ENCODE assay signal across 1 cellular context in the genomic region with DNA sequence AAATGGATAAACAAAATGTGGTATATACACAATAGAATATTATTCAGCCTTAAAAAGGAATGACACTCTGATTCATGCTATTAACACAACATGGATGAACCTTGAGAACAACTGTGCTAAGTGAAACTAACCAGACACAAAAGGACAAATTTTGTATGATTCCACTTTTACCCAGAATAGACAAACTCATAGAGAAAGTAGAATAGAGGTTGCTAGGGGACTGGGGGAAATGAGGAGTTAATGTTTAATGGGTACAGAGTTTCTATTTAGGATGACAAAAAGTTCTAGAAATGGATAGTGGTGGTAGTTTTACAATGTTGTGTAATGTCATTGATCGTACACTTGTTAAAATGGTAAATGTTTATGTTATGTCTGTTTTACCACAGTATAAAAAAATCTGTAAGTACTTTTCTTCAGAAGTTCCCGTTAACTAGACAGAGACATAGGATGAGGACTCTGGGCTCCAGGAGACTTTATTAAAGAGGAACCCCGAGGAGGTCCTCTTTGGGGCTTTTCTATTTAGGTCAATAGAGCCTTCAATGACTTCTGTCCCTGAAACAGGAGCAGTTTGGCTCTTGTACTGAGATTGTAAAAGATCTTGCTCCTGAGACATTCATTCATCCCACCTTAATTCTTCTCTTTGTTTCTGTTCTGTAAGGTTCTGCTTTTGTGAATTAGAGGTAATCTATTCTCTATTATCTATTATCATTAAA.
TF ChIP-seq lines count a peak whose summit lies in the region.

No MANE protein-coding gene starts in this region.

TF ChIP-seq in WTC11, 78 proteins besides CTCF, POLR2A, EP300 and RAD21 (continued from another document):
- TF ChIP-seq, protein P1, sequence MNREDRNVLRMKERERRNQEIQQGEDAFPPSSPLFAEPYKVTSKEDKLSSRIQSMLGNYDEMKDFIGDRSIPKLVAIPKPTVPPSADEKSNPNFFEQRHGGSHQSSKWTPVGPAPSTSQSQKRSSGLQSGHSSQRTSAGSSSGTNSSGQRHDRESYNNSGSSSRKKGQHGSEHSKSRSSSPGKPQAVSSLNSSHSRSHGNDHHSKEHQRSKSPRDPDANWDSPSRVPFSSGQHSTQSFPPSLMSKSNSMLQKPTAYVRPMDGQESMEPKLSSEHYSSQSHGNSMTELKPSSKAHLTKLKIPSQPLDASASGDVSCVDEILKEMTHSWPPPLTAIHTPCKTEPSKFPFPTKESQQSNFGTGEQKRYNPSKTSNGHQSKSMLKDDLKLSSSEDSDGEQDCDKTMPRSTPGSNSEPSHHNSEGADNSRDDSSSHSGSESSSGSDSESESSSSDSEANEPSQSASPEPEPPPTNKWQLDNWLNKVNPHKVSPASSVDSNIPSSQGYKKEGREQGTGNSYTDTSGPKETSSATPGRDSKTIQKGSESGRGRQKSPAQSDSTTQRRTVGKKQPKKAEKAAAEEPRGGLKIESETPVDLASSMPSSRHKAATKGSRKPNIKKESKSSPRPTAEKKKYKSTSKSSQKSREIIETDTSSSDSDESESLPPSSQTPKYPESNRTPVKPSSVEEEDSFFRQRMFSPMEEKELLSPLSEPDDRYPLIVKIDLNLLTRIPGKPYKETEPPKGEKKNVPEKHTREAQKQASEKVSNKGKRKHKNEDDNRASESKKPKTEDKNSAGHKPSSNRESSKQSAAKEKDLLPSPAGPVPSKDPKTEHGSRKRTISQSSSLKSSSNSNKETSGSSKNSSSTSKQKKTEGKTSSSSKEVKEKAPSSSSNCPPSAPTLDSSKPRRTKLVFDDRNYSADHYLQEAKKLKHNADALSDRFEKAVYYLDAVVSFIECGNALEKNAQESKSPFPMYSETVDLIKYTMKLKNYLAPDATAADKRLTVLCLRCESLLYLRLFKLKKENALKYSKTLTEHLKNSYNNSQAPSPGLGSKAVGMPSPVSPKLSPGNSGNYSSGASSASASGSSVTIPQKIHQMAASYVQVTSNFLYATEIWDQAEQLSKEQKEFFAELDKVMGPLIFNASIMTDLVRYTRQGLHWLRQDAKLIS (CRISPR knock-in tag; IDR thresholded peaks at IDR 0.05; ENCODE audit: borderline replicate concordance) = no peak
- TF ChIP-seq NFE2L1 (CRISPR knock-in tag; IDR thresholded peaks at IDR 0.05) = no peak
- TF ChIP-seq, protein P2, sequence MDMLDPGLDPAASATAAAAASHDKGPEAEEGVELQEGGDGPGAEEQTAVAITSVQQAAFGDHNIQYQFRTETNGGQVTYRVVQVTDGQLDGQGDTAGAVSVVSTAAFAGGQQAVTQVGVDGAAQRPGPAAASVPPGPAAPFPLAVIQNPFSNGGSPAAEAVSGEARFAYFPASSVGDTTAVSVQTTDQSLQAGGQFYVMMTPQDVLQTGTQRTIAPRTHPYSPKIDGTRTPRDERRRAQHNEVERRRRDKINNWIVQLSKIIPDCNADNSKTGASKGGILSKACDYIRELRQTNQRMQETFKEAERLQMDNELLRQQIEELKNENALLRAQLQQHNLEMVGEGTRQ (CRISPR knock-in tag; IDR thresholded peaks at IDR 0.05) = no peak
- no peak for TF ChIP-seq RORB (CRISPR knock-in tag; IDR thresholded peaks at IDR 0.05)
- TF ChIP-seq ZNF219 (CRISPR knock-in tag; IDR thresholded peaks at IDR 0.05; ENCODE audit: borderline replicate concordance) = no peak
- TF ChIP-seq TCF7 (CRISPR knock-in tag; IDR thresholded peaks at IDR 0.05; ENCODE audit: low read depth) = no peak
- no peak for TF ChIP-seq GRHL2 (CRISPR knock-in tag; IDR thresholded peaks at IDR 0.05; ENCODE audit: insufficient replicate concordance, severe bottlenecking)
- no peak for TF ChIP-seq FOXJ3 (CRISPR knock-in tag; IDR thresholded peaks at IDR 0.05; ENCODE audit: borderline replicate concordance)
- TF ChIP-seq ZNF121 (CRISPR knock-in tag; IDR thresholded peaks at IDR 0.05) = no peak
- TF ChIP-seq, protein P3, sequence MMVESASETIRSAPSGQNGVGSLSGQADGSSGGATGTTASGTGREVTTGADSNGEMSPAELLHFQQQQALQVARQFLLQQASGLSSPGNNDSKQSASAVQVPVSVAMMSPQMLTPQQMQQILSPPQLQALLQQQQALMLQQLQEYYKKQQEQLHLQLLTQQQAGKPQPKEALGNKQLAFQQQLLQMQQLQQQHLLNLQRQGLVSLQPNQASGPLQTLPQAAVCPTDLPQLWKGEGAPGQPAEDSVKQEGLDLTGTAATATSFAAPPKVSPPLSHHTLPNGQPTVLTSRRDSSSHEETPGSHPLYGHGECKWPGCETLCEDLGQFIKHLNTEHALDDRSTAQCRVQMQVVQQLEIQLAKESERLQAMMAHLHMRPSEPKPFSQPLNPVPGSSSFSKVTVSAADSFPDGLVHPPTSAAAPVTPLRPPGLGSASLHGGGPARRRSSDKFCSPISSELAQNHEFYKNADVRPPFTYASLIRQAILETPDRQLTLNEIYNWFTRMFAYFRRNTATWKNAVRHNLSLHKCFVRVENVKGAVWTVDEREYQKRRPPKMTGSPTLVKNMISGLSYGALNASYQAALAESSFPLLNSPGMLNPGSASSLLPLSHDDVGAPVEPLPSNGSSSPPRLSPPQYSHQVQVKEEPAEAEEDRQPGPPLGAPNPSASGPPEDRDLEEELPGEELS (CRISPR knock-in tag; IDR thresholded peaks at IDR 0.05) = no peak
- TF ChIP-seq, protein P4, sequence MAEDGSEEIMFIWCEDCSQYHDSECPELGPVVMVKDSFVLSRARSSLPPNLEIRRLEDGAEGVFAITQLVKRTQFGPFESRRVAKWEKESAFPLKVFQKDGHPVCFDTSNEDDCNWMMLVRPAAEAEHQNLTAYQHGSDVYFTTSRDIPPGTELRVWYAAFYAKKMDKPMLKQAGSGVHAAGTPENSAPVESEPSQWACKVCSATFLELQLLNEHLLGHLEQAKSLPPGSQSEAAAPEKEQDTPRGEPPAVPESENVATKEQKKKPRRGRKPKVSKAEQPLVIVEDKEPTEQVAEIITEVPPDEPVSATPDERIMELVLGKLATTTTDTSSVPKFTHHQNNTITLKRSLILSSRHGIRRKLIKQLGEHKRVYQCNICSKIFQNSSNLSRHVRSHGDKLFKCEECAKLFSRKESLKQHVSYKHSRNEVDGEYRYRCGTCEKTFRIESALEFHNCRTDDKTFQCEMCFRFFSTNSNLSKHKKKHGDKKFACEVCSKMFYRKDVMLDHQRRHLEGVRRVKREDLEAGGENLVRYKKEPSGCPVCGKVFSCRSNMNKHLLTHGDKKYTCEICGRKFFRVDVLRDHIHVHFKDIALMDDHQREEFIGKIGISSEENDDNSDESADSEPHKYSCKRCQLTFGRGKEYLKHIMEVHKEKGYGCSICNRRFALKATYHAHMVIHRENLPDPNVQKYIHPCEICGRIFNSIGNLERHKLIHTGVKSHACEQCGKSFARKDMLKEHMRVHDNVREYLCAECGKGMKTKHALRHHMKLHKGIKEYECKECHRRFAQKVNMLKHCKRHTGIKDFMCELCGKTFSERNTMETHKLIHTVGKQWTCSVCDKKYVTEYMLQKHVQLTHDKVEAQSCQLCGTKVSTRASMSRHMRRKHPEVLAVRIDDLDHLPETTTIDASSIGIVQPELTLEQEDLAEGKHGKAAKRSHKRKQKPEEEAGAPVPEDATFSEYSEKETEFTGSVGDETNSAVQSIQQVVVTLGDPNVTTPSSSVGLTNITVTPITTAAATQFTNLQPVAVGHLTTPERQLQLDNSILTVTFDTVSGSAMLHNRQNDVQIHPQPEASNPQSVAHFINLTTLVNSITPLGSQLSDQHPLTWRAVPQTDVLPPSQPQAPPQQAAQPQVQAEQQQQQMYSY (CRISPR knock-in tag; IDR thresholded peaks at IDR 0.05) = no peak
- TF ChIP-seq, protein P5, sequence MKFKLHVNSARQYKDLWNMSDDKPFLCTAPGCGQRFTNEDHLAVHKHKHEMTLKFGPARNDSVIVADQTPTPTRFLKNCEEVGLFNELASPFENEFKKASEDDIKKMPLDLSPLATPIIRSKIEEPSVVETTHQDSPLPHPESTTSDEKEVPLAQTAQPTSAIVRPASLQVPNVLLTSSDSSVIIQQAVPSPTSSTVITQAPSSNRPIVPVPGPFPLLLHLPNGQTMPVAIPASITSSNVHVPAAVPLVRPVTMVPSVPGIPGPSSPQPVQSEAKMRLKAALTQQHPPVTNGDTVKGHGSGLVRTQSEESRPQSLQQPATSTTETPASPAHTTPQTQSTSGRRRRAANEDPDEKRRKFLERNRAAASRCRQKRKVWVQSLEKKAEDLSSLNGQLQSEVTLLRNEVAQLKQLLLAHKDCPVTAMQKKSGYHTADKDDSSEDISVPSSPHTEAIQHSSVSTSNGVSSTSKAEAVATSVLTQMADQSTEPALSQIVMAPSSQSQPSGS (CRISPR knock-in tag; IDR thresholded peaks at IDR 0.05; ENCODE audit: borderline replicate concordance, low read depth) = no peak
- TF ChIP-seq ETV6 (CRISPR knock-in tag; IDR thresholded peaks at IDR 0.05) = no peak
